ENCODE assay signal across 14 cellular contexts in genomic region chr5:88145205-88145602, GRCh38.
A peak's percentile ranks its signal among the peaks of the same experiment; 100 is the strongest.
DNase-seq lines count a peak whose midpoint lies in the region; FAIRE-seq and TF ChIP-seq lines count a peak whose summit lies in the region.
"Had no signal": no experiment of that assay in that cellular context is flagged by ENCODE, and none has a peak within 500 bp of the region (broad histone marks: within the 10 kb centered on the region; RNA-seq: fewer than 3 reads in every experiment).

No MANE protein-coding gene starts in this region.

- H4K20me1 ChIP-seq in astrocyte (ENCODE audit: insufficient read depth, low read length) = no peaks in the 10 kb centered on the region

- peak overlapping the region; percentile 93 for H3K4me2 ChIP-seq in astrocyte (ENCODE audit: low read length)

- H3K9ac ChIP-seq in astrocyte (ENCODE audit: low read length) (peak overlapping the region; percentile 61), liver (ENCODE audit: low read depth in 1 of 2, low read length in 2 of 2) (no peak overlapping the region), subcutaneous abdominal adipose tissue (ENCODE audit: low read length in 5 of 5) (no peak overlapping the region)

- peaks cover 9% of the 10 kb centered on the region for H3K9me3 Mint-ChIP-seq in activated CD4-positive, alpha-beta T cell treated with anti-CD3 and anti-CD28 coated beads, Interleukin-2, amount 10 ng/mL, durations not matched to agents 24 days and 14 days
- H3K9me3 Mint-ChIP-seq in astrocyte (ENCODE audit: unreplicated experiment) = peaks cover 3% of the 10 kb centered on the region
- H3K9me3 Mint-ChIP-seq: dendritic cell treated with granulocyte-macrophage colony-stimulating factor and Interleukin-4, amounts not matched to agents 40 ng/mL and 50 ng/mL, for 4 days had no signal

- H3K79me2 ChIP-seq in astrocyte (ENCODE audit: insufficient read depth, low read length) = no peaks in the 10 kb centered on the region

- peak overlapping the region; percentile 14 for H3K27ac ChIP-seq in astrocyte (ENCODE audit: low read depth, low read length)
- H3K27ac ChIP-seq in liver (ENCODE audit: low read depth in 1 of 2, low read length in 2 of 2) = no peak overlapping the region
- no peak overlapping the region for H3K27ac ChIP-seq in subcutaneous abdominal adipose tissue (ENCODE audit: low read depth, low read length)
- no peak overlapping the region for H3K27ac ChIP-seq in breast epithelium
- H3K27ac ChIP-seq: transverse colon had no signal

- peaks cover 20% of the 10 kb centered on the region for H3K4me1 Mint-ChIP-seq in activated CD4-positive, alpha-beta T cell treated with anti-CD3 and anti-CD28 coated beads, Interleukin-2, amount 10 ng/mL, durations not matched to agents 24 days and 14 days
- H3K4me1 Mint-ChIP-seq in astrocyte (ENCODE audit: low read depth, unreplicated experiment) = no peaks in the 10 kb centered on the region

- WGBS in liver = 35% methylated on average over 17 of the region's 17 CpGs

- peak overlapping the region; percentile 64 for H3K4me3 Mint-ChIP-seq in activated CD4-positive, alpha-beta T cell treated with anti-CD3 and anti-CD28 coated beads, Interleukin-2, amount 10 ng/mL, durations not matched to agents 24 days and 14 days
- no peak overlapping the region for H3K4me3 Mint-ChIP-seq in astrocyte (ENCODE audit: unreplicated experiment)
- H3K4me3 Mint-ChIP-seq: dendritic cell treated with granulocyte-macrophage colony-stimulating factor and Interleukin-4, amounts not matched to agents 40 ng/mL and 50 ng/mL, for 4 days had no signal

- no peaks in the 10 kb centered on the region for H3K36me3 ChIP-seq in astrocyte (ENCODE audit: insufficient read depth, low read length)
- no peaks in the 10 kb centered on the region for H3K36me3 ChIP-seq in liver (ENCODE audit: control insufficient read depth in 4 of 4, insufficient read depth in 3 of 4, low read depth in 1 of 4, low read length in 3 of 4)
- no peaks in the 10 kb centered on the region for H3K36me3 ChIP-seq in subcutaneous abdominal adipose tissue (ENCODE audit: control insufficient read depth in 5 of 5, insufficient read depth in 5 of 5, low read length in 5 of 5)
- H3K36me3 ChIP-seq in breast epithelium = no peaks in the 10 kb centered on the region
- H3K36me3 ChIP-seq: transverse colon had no signal

- H3K4me1 ChIP-seq in astrocyte (ENCODE audit: insufficient read depth, low read length) (peaks cover 28% of the 10 kb centered on the region), liver (ENCODE audit: control insufficient read depth in 4 of 4, insufficient read depth in 4 of 4, low read length in 3 of 4) (peaks cover 3 to 41% (median 30%) of the 10 kb centered on the region in 4 donors), subcutaneous abdominal adipose tissue (ENCODE audit: control insufficient read depth in 5 of 5, insufficient read depth in 5 of 5, low read length in 5 of 5) (peaks cover 5 to 53% (median 48%) of the 10 kb centered on the region in 5 donors), breast epithelium (no peaks in the 10 kb centered on the region)

- H3K27me3 Mint-ChIP-seq in activated CD4-positive, alpha-beta T cell treated with anti-CD3 and anti-CD28 coated beads, Interleukin-2, amount 10 ng/mL, durations not matched to agents 24 days and 14 days = peaks cover 38% of the 10 kb centered on the region
- peaks cover 8% of the 10 kb centered on the region for H3K27me3 Mint-ChIP-seq in astrocyte (ENCODE audit: low read depth, unreplicated experiment)

- no peak overlapping the region for H3K27ac Mint-ChIP-seq in activated CD4-positive, alpha-beta T cell treated with anti-CD3 and anti-CD28 coated beads, Interleukin-2, amount 10 ng/mL, durations not matched to agents 24 days and 14 days
- H3K27ac Mint-ChIP-seq in astrocyte (ENCODE audit: unreplicated experiment) = no peak overlapping the region
- H3K27ac Mint-ChIP-seq: dendritic cell treated with granulocyte-macrophage colony-stimulating factor and Interleukin-4, amounts not matched to agents 40 ng/mL and 50 ng/mL, for 4 days had no signal

- H3K4me3 ChIP-seq in astrocyte (ENCODE audit: insufficient read depth, low read depth, low read length) (peak overlapping the region; percentile 52), liver (ENCODE audit: low read depth in 1 of 3, low read length in 3 of 3) (peak overlapping the region in 2 of 3 donors; percentile 4 to 27), subcutaneous abdominal adipose tissue (ENCODE audit: low read depth in 1 of 5, low read length in 5 of 5) (peak overlapping the region; percentile 9 to 53 (median 40)), breast epithelium (peak overlapping the region in 1 of 3 donors; percentile 24)

- intact Hi-C loops in activated CD4-positive, alpha-beta T cell treated with anti-CD3 and anti-CD28 coated beads, Interleukin-2, amount 10 ng/mL, durations not matched to agents 24 days and 14 days (cut with micrococcal nuclease) = loop anchor here (5.0 to 10.0 kb wide), 2 partner anchors 360 to 737 kb away; partner anchors contain the start of gene MEF2C
- intact Hi-C loops in breast epithelium (cut with DNase I; ENCODE audit: low total_unique reads) = loop anchor here (10.0 kb wide), 1 partner anchor 550 kb away; no protein-coding TSS in a partner anchor

- TF ChIP-seq CTCF in astrocyte (IDR thresholded peaks at IDR 0.05; ENCODE audit: insufficient read depth, low read depth, low read length) (no peak), liver (IDR thresholded peaks at IDR 0.05; ENCODE audit: low read depth, low read length, missing input control) (no peak), breast epithelium (IDR thresholded peaks at IDR 0.05) (no peak)

- no peaks in the 10 kb centered on the region for H3K36me3 Mint-ChIP-seq in activated CD4-positive, alpha-beta T cell treated with anti-CD3 and anti-CD28 coated beads, Interleukin-2, amount 10 ng/mL, durations not matched to agents 24 days and 14 days (ENCODE audit: low read depth)
- no peaks in the 10 kb centered on the region for H3K36me3 Mint-ChIP-seq in astrocyte (ENCODE audit: low read depth, unreplicated experiment)

- TF ChIP-seq RAD21 in liver (IDR thresholded peaks at IDR 0.05) = no peak

- peak overlapping the region; percentile 74 for H2AFZ ChIP-seq in astrocyte (ENCODE audit: low read depth, low read length)

- H3K27me3 ChIP-seq in astrocyte (ENCODE audit: insufficient read depth, low read length) (peaks cover 6% of the 10 kb centered on the region), liver (ENCODE audit: control insufficient read depth in 4 of 4, insufficient read depth in 4 of 4, low read length in 3 of 4) (no peaks in the 10 kb centered on the region), subcutaneous abdominal adipose tissue (ENCODE audit: control insufficient read depth in 5 of 5, insufficient read depth in 4 of 5, low read length in 5 of 5) (peaks cover 15 to 39% (median 36%) of the 10 kb centered on the region in 5 donors), breast epithelium (no peaks in the 10 kb centered on the region)

- no peak for DNase-seq in activated CD4-positive, alpha-beta T cell treated with anti-CD3 and anti-CD28 coated beads, Interleukin-2, amount 10 ng/mL, durations not matched to agents 24 days and 14 days
- DNase-seq in activated CD4-positive, alpha-beta T cell treated with anti-CD3 and anti-CD28 coated beads for 1 hour = no peak
- DNase-seq in astrocyte (ENCODE audit: low read depth) (no peak), breast epithelium (ENCODE audit: low spot score in 2 of 2) (no peak), RKO (ENCODE audit: low spot score) (no peak), glomerular visceral epithelial cell (ENCODE audit: extremely low spot score) (no peak)
- DNase-seq: DMS79 treated with DMSO at 0.1 percent for 48 hours; NCI-H2081; stimulated activated CD4-positive, alpha-beta T cell treated with anti-CD3 and anti-CD28 coated beads, Interleukin-4, amount 100 ng/mL, for 1 hour; transverse colon had no signal

- FAIRE-seq in astrocyte (lab: Jason Lieb, UNC) = no peak
- FAIRE-seq: A204.1 had no signal

- no peak for TF ChIP-seq POLR2A in breast epithelium (IDR thresholded peaks at IDR 0.05)

- H3K9me3 ChIP-seq in astrocyte (ENCODE audit: insufficient read depth, low read depth, low read length) (no peaks in the 10 kb centered on the region), liver (ENCODE audit: control insufficient read depth in 4 of 4, low read length in 3 of 4) (no peaks in the 10 kb centered on the region), subcutaneous abdominal adipose tissue (ENCODE audit: control insufficient read depth in 5 of 5, low read length in 5 of 5) (peaks cover 0 to 3% (median 0%) of the 10 kb centered on the region in 5 donors), breast epithelium (no peaks in the 10 kb centered on the region)
- H3K9me3 ChIP-seq: transverse colon had no signal

TF ChIP-seq in liver, 16 proteins besides CTCF, POLR2A, EP300 and RAD21:
- TF ChIP-seq EGR1 (IDR thresholded peaks at IDR 0.05; ENCODE audit: low read depth in 2 of 2) (no peak), FOXA1 (IDR thresholded peaks at IDR 0.05) (no peak), TAF1 (conservative IDR thresholded peaks at IDR 0.05) (no peak), FOXA2 (IDR thresholded peaks at IDR 0.05) (no peak), HNF4G (IDR thresholded peaks at IDR 0.05) (no peak), HNF4A (conservative IDR thresholded peaks at IDR 0.05) (no peak), ATF3 (IDR thresholded peaks at IDR 0.05) (no peak), YY1 (IDR thresholded peaks at IDR 0.05) (no peak), JUND (IDR thresholded peaks at IDR 0.05) (no peak)
- TF ChIP-seq, protein P1, sequence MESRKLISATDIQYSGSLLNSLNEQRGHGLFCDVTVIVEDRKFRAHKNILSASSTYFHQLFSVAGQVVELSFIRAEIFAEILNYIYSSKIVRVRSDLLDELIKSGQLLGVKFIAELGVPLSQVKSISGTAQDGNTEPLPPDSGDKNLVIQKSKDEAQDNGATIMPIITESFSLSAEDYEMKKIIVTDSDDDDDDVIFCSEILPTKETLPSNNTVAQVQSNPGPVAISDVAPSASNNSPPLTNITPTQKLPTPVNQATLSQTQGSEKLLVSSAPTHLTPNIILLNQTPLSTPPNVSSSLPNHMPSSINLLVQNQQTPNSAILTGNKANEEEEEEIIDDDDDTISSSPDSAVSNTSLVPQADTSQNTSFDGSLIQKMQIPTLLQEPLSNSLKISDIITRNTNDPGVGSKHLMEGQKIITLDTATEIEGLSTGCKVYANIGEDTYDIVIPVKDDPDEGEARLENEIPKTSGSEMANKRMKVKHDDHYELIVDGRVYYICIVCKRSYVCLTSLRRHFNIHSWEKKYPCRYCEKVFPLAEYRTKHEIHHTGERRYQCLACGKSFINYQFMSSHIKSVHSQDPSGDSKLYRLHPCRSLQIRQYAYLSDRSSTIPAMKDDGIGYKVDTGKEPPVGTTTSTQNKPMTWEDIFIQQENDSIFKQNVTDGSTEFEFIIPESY (IDR thresholded peaks at IDR 0.05) = no peak
TF ChIP-seq in liver: peak in this region for 0.
